ENCODE assay signal across 28 cellular contexts in genomic region chr9:112157961-112158360, GRCh38.
"Had no signal": no experiment of that assay in that cellular context is flagged by ENCODE, and none has a peak within 500 bp of the region (broad histone marks: within the 10 kb centered on the region; RNA-seq: fewer than 3 reads in every experiment).

No MANE protein-coding gene starts in this region.

- H3K9me3 ChIP-seq: adrenal gland, body of pancreas, breast epithelium, colonic mucosa, esophagus squamous epithelium, gastroesophageal sphincter had no signal

- H3K36me3 ChIP-seq: adrenal gland, breast epithelium, cardiac muscle cell, colonic mucosa, esophagus squamous epithelium, gastroesophageal sphincter had no signal

- H3K4me3 ChIP-seq: adrenal gland, body of pancreas, breast epithelium, cardiac muscle cell, colonic mucosa, esophagus squamous epithelium, gastroesophageal sphincter had no signal

- DNase-seq: activated B cell treated with CpG ODN at 0.5 μM for 24 hours; activated CD4-positive, alpha-beta T cell treated with anti-CD3 and anti-CD28 coated beads for 48 hours; activated CD4-positive, alpha-beta T cell treated with anti-CD3 and anti-CD28 coated beads, Interleukin-2, amount 50 U/mL, for 1 hour; activated CD4-positive, alpha-beta T cell treated with anti-CD3 and anti-CD28 coated beads, Interleukin-2, amount 50 U/mL, for 48 hours; activated CD8-positive, alpha-beta memory T cell treated with anti-CD3 and anti-CD28 coated beads for 24 hours; activated CD8-positive, alpha-beta T cell treated with anti-CD3 and anti-CD28 coated beads for 36 hours; activated gamma-delta T cell; activated naive CD4-positive, alpha-beta T cell; activated naive CD4-positive, alpha-beta T cell treated with anti-CD3 and anti-CD28 coated beads, Interleukin-2, amount 10 ng/mL, durations not matched to agents 7 days and 5 days; activated T-cell treated with anti-CD3 and anti-CD28 coated beads, Interleukin-2, amount 50 U/mL, for 4 hours; adrenal gland; amygdala; aorta; body of pancreas; central memory CD4-positive, alpha-beta T cell; cerebellar nuclear complex; colonic mucosa; effector CD8-positive, alpha-beta T cell; esophagus squamous epithelium; foreskin melanocyte; T1000; WERI-Rb-1 had no signal

- H3K4me1 ChIP-seq: body of pancreas, breast epithelium, colonic mucosa, esophagus squamous epithelium, gastroesophageal sphincter had no signal

- H3K27ac ChIP-seq: adrenal gland, body of pancreas, cardiac muscle cell, colonic mucosa, epithelial cell of prostate, esophagus squamous epithelium, gastroesophageal sphincter, WERI-Rb-1 had no signal

- H3K27me3 ChIP-seq: adrenal gland, body of pancreas, breast epithelium, cardiac muscle cell, colonic mucosa, esophagus squamous epithelium, gastroesophageal sphincter had no signal

- FAIRE-seq: endothelial cell of umbilical vein had no signal

- ATAC-seq: activated CD4-positive, CD25-positive, alpha-beta regulatory T cell treated with anti-CD3 and anti-CD28 coated beads, Interleukin-2, amount 50 U/mL, for 24 hours; activated CD8-positive, alpha-beta T cell treated with anti-CD3 and anti-CD28 coated beads for 36 hours; activated T-cell treated with anti-CD3 and anti-CD28 coated beads, Interleukin-2, amount 50 U/mL, for 4 hours; body of pancreas; gastroesophageal sphincter had no signal
